Comparison of ENCODE assay signal across 9 cellular contexts in the genomic region with DNA sequence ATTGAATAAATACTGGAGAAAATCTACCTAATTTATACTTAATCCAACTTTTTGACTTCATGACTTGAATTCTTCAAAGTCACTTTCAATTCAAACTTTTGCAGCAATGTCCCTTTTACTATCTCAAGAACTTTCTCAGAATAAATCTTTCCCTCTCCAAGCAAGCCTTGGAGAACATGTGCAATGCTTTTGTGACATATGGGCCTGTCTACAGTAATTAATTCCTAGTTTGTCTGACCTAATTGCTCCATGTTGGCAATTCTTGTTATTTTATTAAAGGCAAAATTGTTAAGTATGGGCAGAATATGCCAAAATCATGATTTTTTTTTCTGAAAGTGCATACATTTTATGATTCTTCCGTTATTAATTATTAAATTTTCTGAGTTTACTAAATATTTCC.
"Had no signal": no experiment of that assay in that cellular context is flagged by ENCODE, and none has a peak within 500 bp of the region (broad histone marks: within the 10 kb centered on the region; RNA-seq: fewer than 3 reads in every experiment).

No MANE protein-coding gene starts in this region.

- ATAC-seq: HCT116, HepG2 had no signal

- H3K4me1 ChIP-seq: HAP-1 had no signal

- H3K27ac ChIP-seq: GM23248, HL-60 had no signal

- H3K9me3 ChIP-seq: HAP-1 had no signal

- DNase-seq: GM23248, GOT3, H7, HFFc6, KBM-7 had no signal

- H3K4me3 ChIP-seq: GM23248, HAP-1 had no signal

- H3K36me3 ChIP-seq: HAP-1 had no signal
